1 cellular context compared by ENCODE assay signal in genomic region chr17:6700948-6701307, GRCh38.
TF ChIP-seq lines count a peak whose summit lies in the region.

No MANE protein-coding gene starts in this region.

TF ChIP-seq in GM23338, 12 proteins besides CTCF, POLR2A, EP300 and RAD21 (continued from another document):
- TF ChIP-seq REST (IDR thresholded peaks at IDR 0.05; ENCODE audit: unreplicated experiment) (no peak), STAT1 (IDR thresholded peaks at IDR 0.05; ENCODE audit: unreplicated experiment) (no peak), ETS1 (IDR thresholded peaks at IDR 0.05) (no peak), EZH2 (IDR thresholded peaks at IDR 0.05; ENCODE audit: low read depth, unreplicated experiment) (no peak), JUNB (IDR thresholded peaks at IDR 0.05; ENCODE audit: unreplicated experiment) (no peak), ZNF462 (CRISPR knock-in tag; IDR thresholded peaks at IDR 0.05) (no peak)
